In genomic region chr10:124742418-124743187, GRCh38 we compare ENCODE assay signal across 8 cellular contexts. TPM values are rescaled to one million over a fixed set of nuclear protein-coding genes. Genes with fewer than 3 reads are reported as not detected.
A peak's percentile ranks its signal among the peaks of the same experiment; 100 is the strongest.
DNase-seq lines count a peak whose midpoint lies in the region; ATAC-seq and TF ChIP-seq lines count a peak whose summit lies in the region.

No MANE protein-coding gene starts in this region.

- peak; percentile 65 for DNase-seq in ELF-1 (ENCODE audit: low read depth, low spot score)
- DNase-seq in fibroblast of the aortic adventitia (ENCODE audit: low read depth): no peak
- DNase-seq in osteocyte (ENCODE audit: extremely low spot score, unreplicated experiment): no peak
- no peak for DNase-seq in ACHN

- peak overlapping the region; percentile 61 for H3K4me3 ChIP-seq in WI38 (ENCODE audit: low read depth, low read length)
- peak overlapping the region; percentile 70 for H3K4me3 ChIP-seq in fibroblast of the aortic adventitia (ENCODE audit: low read depth, low read length)

- in situ Hi-C loops in ACHN (cut with HindIII; ENCODE audit: low pct_ligation_motif_present, low pct_unique_long_range_greater_than_20kb, low sequenced_read_pairs): no loop called here

- H3K4me1 Mint-ChIP-seq in osteocyte (ENCODE audit: unreplicated experiment): peaks cover 30% of the 10 kb centered on the region

- no peaks in the 10 kb centered on the region for H3K9me3 ChIP-seq in KOPT-K1 (ENCODE audit: insufficient read depth, low read length, poor library complexity, severe bottlenecking)

- H3K27me3 Mint-ChIP-seq in osteocyte (ENCODE audit: unreplicated experiment): no peaks in the 10 kb centered on the region

- H3K4me3 Mint-ChIP-seq in osteocyte (ENCODE audit: unreplicated experiment): peak overlapping the region; percentile 99

- no peak for TF ChIP-seq CTCF in WI38 (IDR thresholded peaks at IDR 0.05; ENCODE audit: low read depth, low read length)
- TF ChIP-seq CTCF in fibroblast of the aortic adventitia (IDR thresholded peaks at IDR 0.05; ENCODE audit: insufficient read depth, low read length): peak; percentile 44
- peak; percentile 47 for TF ChIP-seq CTCF in osteocyte (IDR thresholded peaks at IDR 0.05)

- no peaks in the 10 kb centered on the region for H3K36me3 Mint-ChIP-seq in osteocyte (ENCODE audit: unreplicated experiment)

- peak overlapping the region; percentile 59 for H3K27ac ChIP-seq in KOPT-K1 (ENCODE audit: low read depth, low read length, poor library complexity, severe bottlenecking)

- H3K36me3 ChIP-seq in KOPT-K1 (ENCODE audit: insufficient read depth, low read length): peaks cover 8% of the 10 kb centered on the region; the same call in 1 of the 2 replicates

- H3K27ac Mint-ChIP-seq in osteocyte (ENCODE audit: unreplicated experiment): peak overlapping the region; percentile 84

- no peaks in the 10 kb centered on the region for H3K9me3 Mint-ChIP-seq in osteocyte (ENCODE audit: unreplicated experiment)

- ATAC-seq in HG03097 (IDR thresholded peaks at IDR 0.05; ENCODE audit: low FRiP score, unreplicated experiment): no peak
- no peak for ATAC-seq in GM21786 (IDR thresholded peaks at IDR 0.05; ENCODE audit: unreplicated experiment)

RNA-seq across cellular contexts. Expression of gene FAM53B, which starts 1.6 kb away (rescaled TPM):
- total RNA-seq in fibroblast of the aortic adventitia (ENCODE audit: low replicate concordance) (9.2 and 11.0 TPM in 2 replicates), osteocyte (14.7 and 17.0 TPM in 2 replicates)

RNA-seq across cellular contexts. Expression of gene EEF1AKMT2, which starts 49.1 kb away (rescaled TPM):
- total RNA-seq in fibroblast of the aortic adventitia (ENCODE audit: low replicate concordance) (25.3 TPM in 2 replicates), osteocyte (21.9 and 22.0 TPM in 2 replicates)

RNA-seq across cellular contexts. Expression of gene ABRAXAS2, which starts 59.0 kb away (rescaled TPM):
- total RNA-seq in fibroblast of the aortic adventitia (ENCODE audit: low replicate concordance) (9.1 and 17.1 TPM in 2 replicates), osteocyte (13.9 and 15.4 TPM in 2 replicates)
